In genomic region chr1:25813071-25813733, GRCh38 we compare ENCODE assay signal across 32 cellular contexts. TPM values are rescaled to one million over a fixed set of nuclear protein-coding genes. Genes with fewer than 3 reads are reported as not detected.
"Had no signal": no experiment of that assay in that cellular context is flagged by ENCODE, and none has a peak within 500 bp of the region (broad histone marks: within the 10 kb centered on the region; RNA-seq: fewer than 3 reads in every experiment).

No MANE protein-coding gene starts in this region.

- H3K9me3 ChIP-seq: colonic mucosa, esophagus muscularis mucosa, gastroesophageal sphincter, heart left ventricle, left lung, mucosa of descending colon, neutrophil, pancreas, right lobe of liver, suprapubic skin, transverse colon, upper lobe of right lung, uterus had no signal

- ATAC-seq: foreskin keratinocyte; gastroesophageal sphincter; heart left ventricle; left cardiac atrium; left lung; mucosa of descending colon; pancreas; right lobe of liver; stimulated activated naive CD8-positive, alpha-beta T cell treated with anti-CD3 and anti-CD28 coated beads, Interleukin-15, amount 100 ng/mL, for 72 hours; upper lobe of right lung had no signal

- H3K79me2 ChIP-seq: hepatocyte had no signal

- H3K4me3 Mint-ChIP-seq: dendritic cell treated with granulocyte-macrophage colony-stimulating factor and Interleukin-4, amounts not matched to agents 40 ng/mL and 50 ng/mL, for 4 days; endodermal cell; mesothelial cell of epicardium; nephron; stimulated activated naive CD8-positive, alpha-beta T cell treated with anti-CD3 and anti-CD28 coated beads, Interleukin-15, amount 100 ng/mL, for 72 hours had no signal

- H3K4me3 ChIP-seq: colonic mucosa, esophagus muscularis mucosa, gastroesophageal sphincter, heart left ventricle, hepatocyte, left lung, mucosa of descending colon, pancreas, right lobe of liver, suprapubic skin, transverse colon, upper lobe of right lung, uterus had no signal

- H3K36me3 Mint-ChIP-seq: naive B cell had no signal

- H3K9me3 Mint-ChIP-seq: dendritic cell treated with granulocyte-macrophage colony-stimulating factor and Interleukin-4, amounts not matched to agents 40 ng/mL and 50 ng/mL, for 4 days; endodermal cell; mesothelial cell of epicardium; naive B cell; nephron; stimulated activated naive CD8-positive, alpha-beta T cell treated with anti-CD3 and anti-CD28 coated beads, Interleukin-15, amount 100 ng/mL, for 72 hours had no signal

- H3K4me1 ChIP-seq: colonic mucosa, pancreas, uterus had no signal

- H3K27me3 ChIP-seq: colonic mucosa, esophagus muscularis mucosa, foreskin keratinocyte, gastroesophageal sphincter, heart left ventricle, hepatocyte, left lung, neutrophil, pancreas, right lobe of liver, suprapubic skin, transverse colon, upper lobe of right lung, uterus had no signal

- H3K27ac ChIP-seq: colonic mucosa, esophagus muscularis mucosa, foreskin keratinocyte, gastroesophageal sphincter, heart left ventricle, hepatocyte, left lung, neutrophil, pancreas, right lobe of liver, suprapubic skin, transverse colon, upper lobe of right lung, uterus had no signal

- FAIRE-seq: endothelial cell of umbilical vein, pancreas, small intestine had no signal

- H2AFZ ChIP-seq: hepatocyte had no signal

- H3K4me2 ChIP-seq: hepatocyte had no signal

- DNase-seq: colonic mucosa; effector CD8-positive, alpha-beta T cell; endodermal cell; foreskin keratinocyte; heart left ventricle; left cardiac atrium; left lung; mesenchymal stem cell; mucosa of descending colon; naive B cell; retina; right lobe of liver; small intestine; stimulated activated CD4-positive, alpha-beta T cell treated with anti-CD3 and anti-CD28 coated beads, Interleukin-15, amount 100 ng/mL, for 24 hours; stimulated activated CD4-positive, alpha-beta T cell treated with anti-CD3 and anti-CD28 coated beads, Interleukin-2, amount 100 ng/mL, for 48 hours; stimulated activated naive CD4-positive, alpha-beta T cell; stimulated activated naive CD8-positive, alpha-beta T cell treated with anti-CD3 and anti-CD28 coated beads, Interleukin-15, amount 100 ng/mL, for 72 hours; transverse colon; uterus had no signal

- H3K27me3 Mint-ChIP-seq: dendritic cell treated with granulocyte-macrophage colony-stimulating factor and Interleukin-4, amounts not matched to agents 40 ng/mL and 50 ng/mL, for 4 days; naive B cell; stimulated activated naive CD8-positive, alpha-beta T cell treated with anti-CD3 and anti-CD28 coated beads, Interleukin-15, amount 100 ng/mL, for 72 hours had no signal

- H3K27ac Mint-ChIP-seq: dendritic cell treated with granulocyte-macrophage colony-stimulating factor and Interleukin-4, amounts not matched to agents 40 ng/mL and 50 ng/mL, for 4 days; endodermal cell; mesothelial cell of epicardium; naive B cell; stimulated activated naive CD8-positive, alpha-beta T cell treated with anti-CD3 and anti-CD28 coated beads, Interleukin-15, amount 100 ng/mL, for 72 hours had no signal

- H3K36me3 ChIP-seq: colonic mucosa, transverse colon, uterus had no signal

RNA-seq across cellular contexts. Expression of gene AUNIP, which starts 46.1 kb away (rescaled TPM):
- total RNA-seq: esophagus muscularis mucosa, omental fat pad, posterior vena cava, upper lobe of right lung had no signal
- polyA plus RNA-seq: pancreas had no signal
